In the genomic region with DNA sequence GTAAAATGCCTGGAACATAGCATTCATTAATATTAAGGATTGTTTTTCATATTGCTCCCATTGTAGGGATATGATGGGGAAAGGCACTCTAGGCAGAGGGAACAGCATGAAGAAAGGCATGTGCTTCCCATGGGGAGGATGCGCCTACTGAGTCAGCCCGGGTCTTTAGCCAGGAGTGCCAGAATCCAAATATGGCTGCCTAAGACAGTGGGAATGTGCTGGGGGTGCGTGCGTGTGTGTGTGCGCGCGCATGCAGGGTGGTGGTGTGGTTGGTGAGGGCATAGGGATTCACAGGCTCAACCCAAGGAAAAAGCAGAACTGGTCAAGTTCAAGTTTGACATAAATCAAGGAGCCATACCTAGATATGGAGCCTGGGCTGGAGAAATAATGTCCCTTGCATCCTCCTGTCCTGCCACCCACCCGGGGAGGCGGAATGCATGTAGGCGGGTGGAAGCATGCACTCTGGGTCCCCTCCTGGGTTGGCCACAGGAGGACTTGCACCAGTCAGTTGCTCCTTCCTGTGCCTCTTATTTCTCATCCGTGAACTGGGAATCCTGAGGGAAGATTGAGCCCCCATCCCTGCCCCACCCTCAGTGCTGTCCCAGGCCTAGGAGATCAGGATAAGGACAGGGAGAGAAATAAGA, we compare ENCODE assay signal across 1 cellular context.
TF ChIP-seq lines count a peak whose summit lies in the region.

No MANE protein-coding gene starts in this region.

TF ChIP-seq in WTC11, 78 proteins besides CTCF, POLR2A, EP300 and RAD21 (continued from another document):
- TF ChIP-seq, protein P1, sequence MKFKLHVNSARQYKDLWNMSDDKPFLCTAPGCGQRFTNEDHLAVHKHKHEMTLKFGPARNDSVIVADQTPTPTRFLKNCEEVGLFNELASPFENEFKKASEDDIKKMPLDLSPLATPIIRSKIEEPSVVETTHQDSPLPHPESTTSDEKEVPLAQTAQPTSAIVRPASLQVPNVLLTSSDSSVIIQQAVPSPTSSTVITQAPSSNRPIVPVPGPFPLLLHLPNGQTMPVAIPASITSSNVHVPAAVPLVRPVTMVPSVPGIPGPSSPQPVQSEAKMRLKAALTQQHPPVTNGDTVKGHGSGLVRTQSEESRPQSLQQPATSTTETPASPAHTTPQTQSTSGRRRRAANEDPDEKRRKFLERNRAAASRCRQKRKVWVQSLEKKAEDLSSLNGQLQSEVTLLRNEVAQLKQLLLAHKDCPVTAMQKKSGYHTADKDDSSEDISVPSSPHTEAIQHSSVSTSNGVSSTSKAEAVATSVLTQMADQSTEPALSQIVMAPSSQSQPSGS (CRISPR knock-in tag; IDR thresholded peaks at IDR 0.05; ENCODE audit: borderline replicate concordance, low read depth) = no peak
